Comparison of ENCODE assay signal across 8 cellular contexts in the genomic region with DNA sequence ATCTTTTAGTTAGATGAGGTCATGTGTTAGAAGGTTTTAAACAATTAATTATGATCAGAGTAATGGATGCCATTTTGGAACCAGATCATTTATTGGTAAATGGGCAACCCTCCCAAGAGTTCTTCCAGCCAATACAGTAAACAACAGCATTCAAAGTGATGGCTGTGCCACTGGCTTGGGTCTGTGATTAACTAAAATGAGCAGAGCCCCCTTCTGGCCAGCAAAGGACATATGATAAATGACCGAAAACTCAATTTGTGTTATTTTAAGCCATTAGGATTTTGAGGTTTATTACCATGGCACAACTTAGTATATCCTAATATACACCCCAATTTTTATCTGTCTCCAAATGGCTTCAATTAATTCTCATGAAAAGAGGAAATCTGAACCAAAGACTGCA.
A peak's percentile ranks its signal among the peaks of the same experiment; 100 is the strongest.
DNase-seq lines count a peak whose midpoint lies in the region; ATAC-seq, FAIRE-seq and TF ChIP-seq lines count a peak whose summit lies in the region.

No MANE protein-coding gene starts in this region.

- H3K36me3 Mint-ChIP-seq in WTC11: peaks cover 31% of the 10 kb centered on the region
- H3K36me3 Mint-ChIP-seq in activated T-cell treated with anti-CD3 and anti-CD28 coated beads, Interleukin-2, amount 50 U/mL, for 4 hours (ENCODE audit: insufficient read depth): no peaks in the 10 kb centered on the region

- no peak overlapping the region; the same call in 1 of the 2 replicates for H3K27ac Mint-ChIP-seq in WTC11

- CTCF ChIA-PET in WTC11 (lab: Charles Lee): no interaction called here

- ATAC-seq in WTC11 (peak; percentile 78), GM19395 (IDR thresholded peaks at IDR 0.05; ENCODE audit: unreplicated experiment) (no peak), HG02973 (IDR thresholded peaks at IDR 0.05; ENCODE audit: unreplicated experiment) (no peak)
- ATAC-seq in activated T-cell treated with anti-CD3 and anti-CD28 coated beads, Interleukin-2, amount 50 U/mL, for 4 hours: no peak

- H3K27me3 Mint-ChIP-seq in WTC11 (ENCODE audit: low read depth): no peaks in the 10 kb centered on the region; the same call in 1 of the 2 replicates
- no peaks in the 10 kb centered on the region for H3K27me3 Mint-ChIP-seq in activated T-cell treated with anti-CD3 and anti-CD28 coated beads, Interleukin-2, amount 50 U/mL, for 4 hours (ENCODE audit: low read depth)

- peak; percentile 81 for FAIRE-seq in G401.6 (lab: Jason Lieb, UNC)

- no peak overlapping the region for H3K4me3 Mint-ChIP-seq in WTC11
- no peak overlapping the region for H3K4me3 Mint-ChIP-seq in activated T-cell treated with anti-CD3 and anti-CD28 coated beads, Interleukin-2, amount 50 U/mL, for 4 hours

- POLR2A ChIA-PET in WTC11 (lab: Charles Lee): no interaction called here

- no peak overlapping the region for H3K4me3 ChIP-seq in HFF-Myc (replicated peaks; ENCODE audit: low read depth, low read length)

- no peak for DNase-seq in HFF-Myc (ENCODE audit: extremely low read depth, low read depth)
- peak; percentile 22 for DNase-seq in WTC11 (ENCODE audit: low spot score)
- DNase-seq in medulla oblongata (ENCODE audit: extremely low spot score): peak; percentile 8
- no peak for DNase-seq in cerebellar nuclear complex (lab: John Stamatoyannopoulos, UW)
- no peak for DNase-seq in activated T-cell treated with anti-CD3 and anti-CD28 coated beads, Interleukin-2, amount 50 U/mL, for 4 hours

- peaks cover 32% of the 10 kb centered on the region for H3K9me3 Mint-ChIP-seq in WTC11
- H3K9me3 Mint-ChIP-seq in activated T-cell treated with anti-CD3 and anti-CD28 coated beads, Interleukin-2, amount 50 U/mL, for 4 hours: peaks cover 6% of the 10 kb centered on the region

- H3K4me1 Mint-ChIP-seq in WTC11: peaks cover 11% of the 10 kb centered on the region
- no peaks in the 10 kb centered on the region for H3K4me1 Mint-ChIP-seq in activated T-cell treated with anti-CD3 and anti-CD28 coated beads, Interleukin-2, amount 50 U/mL, for 4 hours (ENCODE audit: low read depth)

- TF ChIP-seq CTCF in HFF-Myc (IDR thresholded peaks at IDR 0.05; ENCODE audit: low read depth, low read length, missing control alignments): peak; percentile 13
- no peak; the same call in 1 of the 2 replicates for TF ChIP-seq CTCF in WTC11 (IDR thresholded peaks at IDR 0.05)

TF ChIP-seq in WTC11, 78 proteins besides CTCF, POLR2A, EP300 and RAD21:
- no peak for TF ChIP-seq ZNF263 (CRISPR knock-in tag; IDR thresholded peaks at IDR 0.05; ENCODE audit: low read depth)
- 0 out of 2 replicates have a peak, but pooled peaks have one; percentile 29 for TF ChIP-seq FOXK1 (CRISPR knock-in tag; IDR thresholded peaks at IDR 0.05)

Comparison
In these comparisons a context has a peak if more than half of its experiments do, and no peak if none do; other contexts are left out.
1. DNase-seq: peak in WTC11 (single experiment) and medulla oblongata (single experiment); none in HFF-Myc (single experiment), cerebellar nuclear complex (0 of 2) and activated T-cell treated with anti-CD3 and anti-CD28 coated beads, Interleukin-2, amount 50 U/mL, for 4 hours (single experiment).